In the genomic region with DNA sequence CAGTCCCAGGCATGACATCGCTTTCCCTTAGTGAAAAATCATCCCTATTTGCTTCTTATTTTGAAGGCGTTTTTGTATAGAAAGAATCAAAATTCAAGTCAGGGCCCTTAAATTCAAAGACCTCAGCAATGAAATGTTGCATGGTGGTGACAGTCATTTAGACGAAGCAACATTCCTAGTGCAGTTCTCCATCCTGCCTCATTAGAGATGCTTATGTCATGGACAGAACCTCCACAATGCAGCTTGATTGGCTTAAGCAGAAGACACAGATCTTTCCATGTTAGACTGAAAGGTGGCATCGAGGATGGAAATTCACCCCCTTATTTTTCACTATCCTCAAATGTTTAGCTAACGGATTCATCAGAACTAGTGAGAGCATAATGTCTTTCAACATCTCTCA, we compare ENCODE assay signal across 20 cellular contexts.
"Had no signal": no experiment of that assay in that cellular context is flagged by ENCODE, and none has a peak within 500 bp of the region (broad histone marks: within the 10 kb centered on the region; RNA-seq: fewer than 3 reads in every experiment).

No MANE protein-coding gene starts in this region.

- H3K36me3 ChIP-seq: brain microvascular endothelial cell, prostate gland, suprapubic skin, transverse colon, uterus had no signal

- ATAC-seq: activated CD8-positive, alpha-beta T cell treated with anti-CD3 and anti-CD28 coated beads for 36 hours; activated T-helper 17 cell treated with anti-CD3 and anti-CD28 coated beads, Interleukin-2, amount 50 U/mL, for 72 hours; right cardiac atrium had no signal

- H3K9me3 Mint-ChIP-seq: activated CD4-positive, alpha-beta T cell treated with anti-CD3 and anti-CD28 coated beads, Interleukin-2, amount 10 ng/mL, durations not matched to agents 24 days and 14 days; activated CD8-positive, alpha-beta T cell treated with anti-CD3 and anti-CD28 coated beads for 36 hours; activated naive CD8-positive, alpha-beta T cell treated with anti-CD3 and anti-CD28 coated beads, Interleukin-2, amount 10 ng/mL, durations not matched to agents 7 days and 5 days; activated T-helper 17 cell treated with anti-CD3 and anti-CD28 coated beads, Interleukin-2, amount 50 U/mL, for 72 hours; nephron; stimulated activated naive CD8-positive, alpha-beta T cell treated with anti-CD3 and anti-CD28 coated beads, Interleukin-15, Interleukin-2, amounts not matched to agents 100 ng/mL and 50 ng/mL, for 24 hours had no signal

- H3K4me3 Mint-ChIP-seq: activated CD4-positive, alpha-beta T cell treated with anti-CD3 and anti-CD28 coated beads, Interleukin-2, amount 10 ng/mL, durations not matched to agents 24 days and 14 days; activated CD8-positive, alpha-beta T cell treated with anti-CD3 and anti-CD28 coated beads for 36 hours; activated naive CD8-positive, alpha-beta T cell treated with anti-CD3 and anti-CD28 coated beads, Interleukin-2, amount 10 ng/mL, durations not matched to agents 7 days and 5 days; activated T-helper 17 cell treated with anti-CD3 and anti-CD28 coated beads, Interleukin-2, amount 50 U/mL, for 72 hours; nephron; stimulated activated naive CD8-positive, alpha-beta T cell treated with anti-CD3 and anti-CD28 coated beads, Interleukin-15, Interleukin-2, amounts not matched to agents 100 ng/mL and 50 ng/mL, for 24 hours had no signal

- H3K4me1 Mint-ChIP-seq: activated CD4-positive, alpha-beta T cell treated with anti-CD3 and anti-CD28 coated beads, Interleukin-2, amount 10 ng/mL, durations not matched to agents 24 days and 14 days; activated naive CD8-positive, alpha-beta T cell treated with anti-CD3 and anti-CD28 coated beads, Interleukin-2, amount 10 ng/mL, durations not matched to agents 7 days and 5 days; activated T-helper 17 cell treated with anti-CD3 and anti-CD28 coated beads, Interleukin-2, amount 50 U/mL, for 72 hours; nephron had no signal

- DNase-seq: activated CD4-positive, alpha-beta T cell treated with anti-CD3 and anti-CD28 coated beads, Interleukin-2, amount 10 ng/mL, durations not matched to agents 24 days and 14 days; activated CD8-positive, alpha-beta T cell treated with anti-CD3 and anti-CD28 coated beads for 36 hours; activated naive CD4-positive, alpha-beta T cell treated with Interleukin-2 at 50 U/mL for 16 hours; activated naive CD8-positive, alpha-beta T cell treated with anti-CD3 and anti-CD28 coated beads, Interleukin-2, amount 10 ng/mL, durations not matched to agents 7 days and 5 days; activated T-cell treated with anti-CD3 and anti-CD28 coated beads, Interleukin-2, amount 50 U/mL, for 1 hour; brain microvascular endothelial cell; central memory CD4-positive, alpha-beta T cell; cortex of kidney; head of caudate nucleus; midbrain; right cardiac atrium; transverse colon; uterus had no signal

- H3K27me3 ChIP-seq: brain microvascular endothelial cell, suprapubic skin, transverse colon, uterus had no signal

- H3K36me3 Mint-ChIP-seq: activated naive CD8-positive, alpha-beta T cell treated with anti-CD3 and anti-CD28 coated beads, Interleukin-2, amount 10 ng/mL, durations not matched to agents 7 days and 5 days had no signal

- H3K27ac ChIP-seq: brain microvascular endothelial cell, prostate gland, skin epidermis, suprapubic skin, transverse colon, uterus had no signal

- H3K9me3 ChIP-seq: prostate gland, suprapubic skin, transverse colon, uterus had no signal

- H3K27ac Mint-ChIP-seq: activated CD4-positive, alpha-beta T cell treated with anti-CD3 and anti-CD28 coated beads, Interleukin-2, amount 10 ng/mL, durations not matched to agents 24 days and 14 days; activated CD8-positive, alpha-beta T cell treated with anti-CD3 and anti-CD28 coated beads for 36 hours; activated naive CD8-positive, alpha-beta T cell treated with anti-CD3 and anti-CD28 coated beads, Interleukin-2, amount 10 ng/mL, durations not matched to agents 7 days and 5 days; activated T-helper 17 cell treated with anti-CD3 and anti-CD28 coated beads, Interleukin-2, amount 50 U/mL, for 72 hours; nephron; stimulated activated naive CD8-positive, alpha-beta T cell treated with anti-CD3 and anti-CD28 coated beads, Interleukin-15, Interleukin-2, amounts not matched to agents 100 ng/mL and 50 ng/mL, for 24 hours had no signal

- H3K4me3 ChIP-seq: lung, prostate gland, skin epidermis, suprapubic skin, transverse colon, uterus had no signal

- H3K4me1 ChIP-seq: prostate gland, suprapubic skin, transverse colon, uterus had no signal
